10 cellular contexts compared by ENCODE assay signal in genomic region chr3:184526158-184526483, GRCh38. TPM values are rescaled to one million over a fixed set of nuclear protein-coding genes. Genes with fewer than 3 reads are reported as not detected.
DNase-seq lines count a peak whose midpoint lies in the region; ATAC-seq and TF ChIP-seq lines count a peak whose summit lies in the region.
"Had no signal": no experiment of that assay in that cellular context is flagged by ENCODE, and none has a peak within 500 bp of the region (broad histone marks: within the 10 kb centered on the region; RNA-seq: fewer than 3 reads in every experiment).

No MANE protein-coding gene starts in this region.

- ATAC-seq in activated CD8-positive, alpha-beta T cell treated with anti-CD3 and anti-CD28 coated beads for 36 hours: no peak
- ATAC-seq: A549 had no signal

- peaks cover 31% of the 10 kb centered on the region for H3K27me3 Mint-ChIP-seq in activated CD8-positive, alpha-beta T cell treated with anti-CD3 and anti-CD28 coated beads for 36 hours

- no peaks in the 10 kb centered on the region for H3K36me3 Mint-ChIP-seq in activated CD8-positive, alpha-beta T cell treated with anti-CD3 and anti-CD28 coated beads for 36 hours (ENCODE audit: low read depth)

- no peaks in the 10 kb centered on the region for H3K9me3 Mint-ChIP-seq in activated CD8-positive, alpha-beta T cell treated with anti-CD3 and anti-CD28 coated beads for 36 hours

- H3K4me3 Mint-ChIP-seq in activated CD8-positive, alpha-beta T cell treated with anti-CD3 and anti-CD28 coated beads for 36 hours: peak overlapping the region; percentile 80

- no peak overlapping the region for H3K27ac Mint-ChIP-seq in activated CD8-positive, alpha-beta T cell treated with anti-CD3 and anti-CD28 coated beads for 36 hours

- CTCF ChIA-PET in activated CD8-positive, alpha-beta T cell treated with anti-CD3 and anti-CD28 coated beads for 36 hours (lab: Charles Lee): interaction anchor here (0.7 to 9.0 kb wide), 8 partner anchors 11 to 153 kb away, joined by 3 to 79 read pairs (median 3); no protein-coding TSS in a partner anchor

- DNase-seq in NCI-H345 (lab: John Stamatoyannopoulos, UW): peak; percentile 73
- no peak for DNase-seq in NCI-H345 treated with DMSO at 0.1 percent for 48 hours (lab: John Stamatoyannopoulos, UW; ENCODE audit: unreplicated experiment)
- DNase-seq in activated CD8-positive, alpha-beta T cell treated with anti-CD3 and anti-CD28 coated beads for 36 hours: peak; percentile 13
- DNase-seq in iPS DF 19.7 (ENCODE audit: low read depth, low spot score): peak; percentile 63
- peak; percentile 32 for DNase-seq in stimulated activated CD8-positive, alpha-beta memory T cell treated with anti-CD3 and anti-CD28 coated beads, Interleukin-4, amount 100 ng/mL, for 48 hours
- no peak for DNase-seq in DMS53 treated with DMSO at 0.1 percent for 48 hours (lab: John Stamatoyannopoulos, UW; ENCODE audit: unreplicated experiment)
- no peak for DNase-seq in UCSD-AML1 (lab: John Stamatoyannopoulos, UW; ENCODE audit: unreplicated experiment)
- DNase-seq in SKM-1 treated with dmso at 0.1 percent for 144 hours (lab: John Stamatoyannopoulos, UW; ENCODE audit: unreplicated experiment): no peak
- DNase-seq: stimulated activated CD4-positive, alpha-beta T cell treated with anti-CD3 and anti-CD28 coated beads, Interleukin-4, amount 100 ng/mL, for 4 hours had no signal

- peak; percentile 37 for TF ChIP-seq CTCF in activated CD8-positive, alpha-beta T cell treated with anti-CD3 and anti-CD28 coated beads for 36 hours (IDR thresholded peaks at IDR 0.05)

- POLR2A ChIA-PET in activated CD8-positive, alpha-beta T cell treated with anti-CD3 and anti-CD28 coated beads for 36 hours (lab: Charles Lee): no interaction called here

- peaks cover 14% of the 10 kb centered on the region for H3K4me1 Mint-ChIP-seq in activated CD8-positive, alpha-beta T cell treated with anti-CD3 and anti-CD28 coated beads for 36 hours (ENCODE audit: low read depth)

- intact Hi-C loops in activated CD8-positive, alpha-beta T cell treated with anti-CD3 and anti-CD28 coated beads for 36 hours (cut with micrococcal nuclease): no loop called here

RNA-seq across cellular contexts. Expression of gene EPHB3, which starts 35.5 kb away (rescaled TPM):
- total RNA-seq in activated CD8-positive, alpha-beta T cell treated with anti-CD3 and anti-CD28 coated beads for 36 hours: under 1 TPM in 1 of 2 experiments, not detected in 1; 0.07 TPM

Comparison
In these comparisons a context has a peak if more than half of its experiments do, and no peak if none do; other contexts are left out.
1. DNase-seq: peak in NCI-H345 (single experiment), activated CD8-positive, alpha-beta T cell treated with anti-CD3 and anti-CD28 coated beads for 36 hours (single experiment), iPS DF 19.7 (single experiment) and stimulated activated CD8-positive, alpha-beta memory T cell treated with anti-CD3 and anti-CD28 coated beads, Interleukin-4, amount 100 ng/mL, for 48 hours (single experiment); none in NCI-H345 treated with DMSO at 0.1 percent for 48 hours (single experiment), DMS53 treated with DMSO at 0.1 percent for 48 hours (single experiment), UCSD-AML1 (single experiment) and SKM-1 treated with dmso at 0.1 percent for 144 hours (single experiment).